7 cellular contexts compared by ENCODE assay signal in genomic region chr20:37992802-37993538, GRCh38. TPM values are rescaled to one million over a fixed set of nuclear protein-coding genes. Genes with fewer than 3 reads are reported as not detected.
A peak's percentile ranks its signal among the peaks of the same experiment; 100 is the strongest.
DNase-seq lines count a peak whose midpoint lies in the region; ATAC-seq and TF ChIP-seq lines count a peak whose summit lies in the region.

No MANE protein-coding gene starts in this region.

- H3K27ac ChIP-seq in HCT116 (ENCODE audit: low read depth, low read length) (no peak overlapping the region), fibroblast of lung (ENCODE audit: insufficient read depth, low read length) (no peak overlapping the region), neuronal stem cell (replicated peaks; ENCODE audit: low read length) (no peak overlapping the region)

- no peak overlapping the region for H3K4ac ChIP-seq in neuronal stem cell (ENCODE audit: low read length)

- intact Hi-C loops in HCT116 (cut with micrococcal nuclease) = loop anchor here (1.0 kb wide), 2 partner anchors 341 to 429 kb away; no protein-coding TSS in a partner anchor

- H4K20me1 ChIP-seq in HCT116 (ENCODE audit: insufficient read depth) (no peaks in the 10 kb centered on the region), fibroblast of lung (ENCODE audit: control insufficient read depth, extremely low read depth, insufficient read depth, low read length) (no peaks in the 10 kb centered on the region)

- peak; percentile 63 for DNase-seq in DMS53 (lab: John Stamatoyannopoulos, UW)
- DNase-seq in HCT116 (ENCODE audit: low read depth, low spot score) = no peak
- peak; percentile 12 for DNase-seq in RPMI8226
- DNase-seq in fibroblast of lung (ENCODE audit: low read depth in 2 of 2) = peak; percentile 87 to 88
- peak; percentile 88 for DNase-seq in renal cortical epithelial cell (ENCODE audit: low read depth)
- no peak for DNase-seq in epidermal melanocyte (ENCODE audit: insufficient read length, low spot score)
- no peak for DNase-seq in neuronal stem cell (ENCODE audit: low spot score)

- H3K9me3 ChIP-seq in HCT116 (ENCODE audit: control insufficient read depth in 1 of 2, insufficient read depth in 1 of 2, low read depth in 1 of 2, low read length in 2 of 2) = no peaks in the 10 kb centered on the region
- no peaks in the 10 kb centered on the region for H3K9me3 ChIP-seq in fibroblast of lung (ENCODE audit: control insufficient read depth, insufficient read depth, low read depth, low read length)
- no peaks in the 10 kb centered on the region for H3K9me3 ChIP-seq in neuronal stem cell (replicated peaks in 1 of 2; ENCODE audit: control insufficient read depth in 2 of 2, insufficient read depth in 1 of 2, low read depth in 1 of 2, low read length in 2 of 2)

- no peak overlapping the region for H2BK5ac ChIP-seq in neuronal stem cell (ENCODE audit: low read length)

- H2BK12ac ChIP-seq in neuronal stem cell (ENCODE audit: low read length) = no peak overlapping the region

- ATAC-seq in HCT116 = peak; percentile 46; the same call in 1 of the 2 replicates

- no peaks in the 10 kb centered on the region for H3K9me2 ChIP-seq in HCT116 (ENCODE audit: insufficient read depth)

- H3K79me2 ChIP-seq in HCT116 (ENCODE audit: insufficient read depth, low read length) (no peaks in the 10 kb centered on the region), fibroblast of lung (ENCODE audit: control insufficient read depth, insufficient read depth, low read length) (no peaks in the 10 kb centered on the region)

- H3K14ac ChIP-seq in neuronal stem cell (ENCODE audit: low read length) = no peak overlapping the region

- H3K4me1 ChIP-seq in HCT116 (ENCODE audit: control insufficient read depth in 1 of 2, insufficient read depth in 2 of 2, low read length in 2 of 2) = 0 out of 4 replicates have a peak, but pooled peaks cover 0 to 3% of the 10 kb centered on the region in 2 experiments
- peaks cover 5% of the 10 kb centered on the region for H3K4me1 ChIP-seq in fibroblast of lung (ENCODE audit: control insufficient read depth, extremely low read depth, insufficient read depth, low read length)
- H3K4me1 ChIP-seq in neuronal stem cell (ENCODE audit: control insufficient read depth in 2 of 2, insufficient read depth in 1 of 2, low read depth in 1 of 2, low read length in 2 of 2) = peaks cover 0 to 3% of the 10 kb centered on the region in 2 donors

- no TSS peak for BruUV-seq in HCT116 (replicated peaks; lab: Mats Ljungman, UMichigan)

- no peak for TF ChIP-seq POLR2A in HCT116 (IDR thresholded peaks at IDR 0.05; ENCODE audit: borderline replicate concordance, extremely low read depth, insufficient read depth, insufficient read length)

- no peak overlapping the region for H2AFZ ChIP-seq in HCT116 (ENCODE audit: low read depth, low read length, poor library complexity, severe bottlenecking)
- no peak overlapping the region for H2AFZ ChIP-seq in fibroblast of lung (ENCODE audit: low read length)
- no peak overlapping the region for H2AFZ ChIP-seq in neuronal stem cell (ENCODE audit: low read length)

- TF ChIP-seq CTCF in HCT116 (IDR thresholded peaks at IDR 0.05 in 2 of 3, conservative IDR thresholded peaks at IDR 0.05 in 1 of 3; ENCODE audit: borderline replicate concordance in 1 of 3, insufficient read depth in 1 of 3, low read depth in 2 of 3, low read length in 2 of 3) = peak; percentile 25 to 63 (median 46); a peak in 4 of 6 replicates
- TF ChIP-seq CTCF in fibroblast of lung (conservative IDR thresholded peaks at IDR 0.05 in 1 of 2, IDR thresholded peaks at IDR 0.05 in 1 of 2; ENCODE audit: low read depth in 1 of 2, low read length in 2 of 2) = peak; percentile 34 to 51

- H2BK120ac ChIP-seq in neuronal stem cell (ENCODE audit: low read depth, low read length) = no peak overlapping the region

- no peak overlapping the region for H3K18ac ChIP-seq in neuronal stem cell (ENCODE audit: low read length)

- H3K36me3 ChIP-seq in HCT116 (ENCODE audit: control insufficient read depth in 1 of 2, insufficient read depth in 2 of 2, low read length in 2 of 2) (peaks cover 42 to 43% of the 10 kb centered on the region in 2 experiments; a peak in 3 of 4 replicates), fibroblast of lung (ENCODE audit: control insufficient read depth, insufficient read depth, low read length) (peaks cover 8% of the 10 kb centered on the region), neuronal stem cell (replicated peaks in 1 of 2; ENCODE audit: control insufficient read depth in 2 of 2, insufficient read depth in 2 of 2, low read length in 2 of 2) (peaks cover 37 to 96% of the 10 kb centered on the region in 2 donors)

- WGBS in neuronal stem cell (ENCODE audit: extremely low coverage in 2 of 2, insufficient read length in 2 of 2, insufficient replicate concordance in 1 of 2), 2 donors = no CpG with 5 or more reads among the region's 5 CpGs

- TF ChIP-seq RAD21 in HCT116 (IDR thresholded peaks at IDR 0.05; ENCODE audit: low read depth) = peak; percentile 37

- H4K91ac ChIP-seq in neuronal stem cell (ENCODE audit: low read depth, low read length, poor library complexity) = no peak overlapping the region

- CTCF ChIA-PET in HCT116 (lab: Charles Lee) = interaction anchor here (0.6 to 1.6 kb wide), 9 partner anchors 9 to 428 kb away, joined by 3 to 5 read pairs (median 4); no protein-coding TSS in a partner anchor

- H3K9ac ChIP-seq in HCT116 (ENCODE audit: low read length) (no peak overlapping the region), fibroblast of lung (ENCODE audit: insufficient read depth, low read length) (no peak overlapping the region), neuronal stem cell (ENCODE audit: low read depth, low read length, poor library complexity) (no peak overlapping the region)

- H2BK15ac ChIP-seq in neuronal stem cell (ENCODE audit: low read length) = no peak overlapping the region

- no peak overlapping the region for H3K4me3 ChIP-seq in HCT116 (replicated peaks in 1 of 2; ENCODE audit: low read depth in 1 of 2, low read length in 2 of 2)
- H3K4me3 ChIP-seq in fibroblast of lung (replicated peaks in 1 of 4; ENCODE audit: control extremely low read depth in 1 of 4, insufficient read depth in 1 of 4, low read depth in 3 of 4, low read length in 4 of 4) = no peak overlapping the region
- H3K4me3 ChIP-seq in neuronal stem cell (ENCODE audit: low read length in 2 of 2) = no peak overlapping the region

- H3K27me3 ChIP-seq in HCT116 (ENCODE audit: insufficient read depth, low read length) (no peaks in the 10 kb centered on the region), fibroblast of lung (ENCODE audit: control insufficient read depth, insufficient read depth, low read length) (no peaks in the 10 kb centered on the region), neuronal stem cell (ENCODE audit: control insufficient read depth in 3 of 3, insufficient read depth in 3 of 3, low read depth in 1 of 3, low read length in 3 of 3) (no peaks in the 10 kb centered on the region)

- RAD21 ChIA-PET in HCT116 (lab: Charles Lee; ENCODE audit: low non-redundant PET in 1 of 2, low total read pairs in 2 of 2, uncharacterized antibody in 2 of 2, unreplicated experiment in 2 of 2) = interaction anchor here in 1 of 2 experiments (0.6 kb wide), 2 partner anchors 140 to 228 kb away, joined by 3 to 4 read pairs; no protein-coding TSS in a partner anchor

- H3K4me2 ChIP-seq in HCT116 (ENCODE audit: low read length) = no peak overlapping the region
- no peak overlapping the region for H3K4me2 ChIP-seq in fibroblast of lung (ENCODE audit: extremely low read depth, insufficient read depth, low read length)
- H3K4me2 ChIP-seq in neuronal stem cell (ENCODE audit: insufficient read depth, low read length, poor library complexity, severe bottlenecking) = no peak overlapping the region

- H2AK5ac ChIP-seq in neuronal stem cell (ENCODE audit: low read depth, low read length) = no peak overlapping the region

- POLR2A ChIA-PET in HCT116 (lab: Charles Lee) = interaction anchor here (0.6 kb wide), 1 partner anchor 302 kb away, joined by 3 read pairs; no protein-coding TSS in a partner anchor

- no peak overlapping the region for H3K23ac ChIP-seq in neuronal stem cell (ENCODE audit: low read depth, low read length, poor library complexity)

- no peaks in the 10 kb centered on the region for H3K79me1 ChIP-seq in neuronal stem cell (ENCODE audit: low read depth, low read length)

- H4K8ac ChIP-seq in neuronal stem cell (ENCODE audit: low read depth, low read length) = no peak overlapping the region

TF ChIP-seq in HCT116, 20 proteins besides CTCF, POLR2A, EP300 and RAD21 (continues in another document):
- TF ChIP-seq JUND (IDR thresholded peaks at IDR 0.05) = no peak
- no peak for TF ChIP-seq POLR2AphosphoS5 (IDR thresholded peaks at IDR 0.05; ENCODE audit: low read depth, low read length)
- no peak for TF ChIP-seq ATF3 (IDR thresholded peaks at IDR 0.05)

RNA-seq across cellular contexts. Expression of gene TTI1, which starts 40.3 kb away (rescaled TPM):
- total RNA-seq in HCT116 (2021; ENCODE audit: unreplicated experiment) (26.9 TPM), fibroblast of lung (15.9 and 20.0 TPM in 2 replicates), renal cortical epithelial cell (14.4 and 20.6 TPM in 2 replicates)
- polyA plus RNA-seq in HCT116 (2012) = 14.5 and 16.3 TPM in 2 replicates
- polyA plus RNA-seq in fibroblast of lung = 12.6 and 17.9 TPM in 2 replicates
- 7.5 and 11.8 TPM in 2 replicates for polyA plus RNA-seq in fibroblast of lung (2012)
- 22.2 and 30.7 TPM in 2 replicates for polyA minus RNA-seq in fibroblast of lung (ENCODE audit: low replicate concordance)
- 24.0 TPM for polyA plus RNA-seq in neuronal stem cell (2013, experiment 1 of 2)
- polyA plus RNA-seq in neuronal stem cell (2013, experiment 2 of 2) = 24.4 TPM

RNA-seq across cellular contexts. Expression of gene RPRD1B, which starts 40.6 kb away (rescaled TPM):
- total RNA-seq in HCT116 (2021; ENCODE audit: unreplicated experiment) (30.7 TPM), fibroblast of lung (21.1 and 23.8 TPM in 2 replicates), renal cortical epithelial cell (10.1 and 21.3 TPM in 2 replicates)
- 10.2 and 14.2 TPM in 2 replicates for polyA plus RNA-seq in HCT116 (2012)
- polyA plus RNA-seq in fibroblast of lung = 17.5 and 23.9 TPM in 2 replicates
- 9.8 and 12.7 TPM in 2 replicates for polyA plus RNA-seq in fibroblast of lung (2012)
- 14.9 and 18.0 TPM in 2 replicates for polyA minus RNA-seq in fibroblast of lung (ENCODE audit: low replicate concordance)
- polyA plus RNA-seq in neuronal stem cell (2013, experiment 1 of 2) = 28.1 TPM
- 31.6 TPM for polyA plus RNA-seq in neuronal stem cell (2013, experiment 2 of 2)

Comparison
In these comparisons a context has a peak if more than half of its experiments do, and no peak if none do; other contexts are left out.
1. DNase-seq: peak in DMS53 (single experiment), RPMI8226 (single experiment), fibroblast of lung (2 of 2) and renal cortical epithelial cell (single experiment); none in HCT116 (single experiment), epidermal melanocyte (single experiment) and neuronal stem cell (single experiment).